8 cellular contexts compared by ENCODE assay signal in genomic region chr12:123149828-123150272, GRCh38. TPM values are rescaled to one million over a fixed set of nuclear protein-coding genes. Genes with fewer than 3 reads are reported as not detected.
DNase-seq lines count a peak whose midpoint lies in the region; TF ChIP-seq lines count a peak whose summit lies in the region.

No MANE protein-coding gene starts in this region.

- H3K27ac Mint-ChIP-seq in activated CD4-positive, alpha-beta T cell treated with anti-CD3 and anti-CD28 coated beads, Interleukin-2, amount 10 ng/mL, durations not matched to agents 7 days and 5 days = peak overlapping the region; percentile 81
- peak overlapping the region; percentile 34 for H3K27ac Mint-ChIP-seq in type B pancreatic cell

- intact Hi-C loops in breast epithelium (cut with DNase I; ENCODE audit: low total_unique reads) (no loop called here), lower leg skin (cut with DNase I; ENCODE audit: low total_unique reads) (loop anchor here (5.0 to 10.0 kb wide), 2 partner anchors 105 to 827 kb away; no protein-coding TSS in a partner anchor)

- H3K36me3 ChIP-seq in breast epithelium = no peaks in the 10 kb centered on the region

- H3K27ac ChIP-seq in breast epithelium = peak overlapping the region; percentile 55 to 66

- no peaks in the 10 kb centered on the region for H3K9me3 ChIP-seq in breast epithelium

- peaks cover 40% of the 10 kb centered on the region for H3K4me1 Mint-ChIP-seq in activated CD4-positive, alpha-beta T cell treated with anti-CD3 and anti-CD28 coated beads, Interleukin-2, amount 10 ng/mL, durations not matched to agents 7 days and 5 days
- peaks cover 17% of the 10 kb centered on the region for H3K4me1 Mint-ChIP-seq in type B pancreatic cell (ENCODE audit: unreplicated experiment)

- CTCF ChIA-PET in activated CD4-positive, alpha-beta T cell treated with anti-CD3 and anti-CD28 coated beads, Interleukin-2, amount 10 ng/mL, durations not matched to agents 7 days and 5 days (lab: Charles Lee) = interaction anchor here (1.7 to 1.9 kb wide), 2 partner anchors 18 to 106 kb away, joined by 3 to 9 read pairs; no protein-coding TSS in a partner anchor

- no peaks in the 10 kb centered on the region for H3K9me3 Mint-ChIP-seq in activated CD4-positive, alpha-beta T cell treated with anti-CD3 and anti-CD28 coated beads, Interleukin-2, amount 10 ng/mL, durations not matched to agents 7 days and 5 days
- peaks cover 4% of the 10 kb centered on the region for H3K9me3 Mint-ChIP-seq in type B pancreatic cell

- DNase-seq in activated CD4-positive, alpha-beta T cell treated with anti-CD3 and anti-CD28 coated beads, Interleukin-2, amount 10 ng/mL, durations not matched to agents 7 days and 5 days = no peak
- DNase-seq in activated CD4-positive, alpha-beta T cell treated with anti-CD3 and anti-CD28 coated beads, Interleukin-2, amount 50 U/mL, for 4 hours = no peak
- DNase-seq in breast epithelium (ENCODE audit: low spot score in 2 of 2) (no peak), lower leg skin (ENCODE audit: low spot score in 2 of 2) (peak in 1 of 2 donors; percentile 84), type B pancreatic cell (ENCODE audit: extremely low spot score, unreplicated experiment) (no peak), AML-193 (lab: John Stamatoyannopoulos, UW) (no peak), NCI-H774 (lab: John Stamatoyannopoulos, UW) (no peak), ecto neural progenitor cell (ENCODE audit: low spot score) (no peak)

- H3K36me3 Mint-ChIP-seq in activated CD4-positive, alpha-beta T cell treated with anti-CD3 and anti-CD28 coated beads, Interleukin-2, amount 10 ng/mL, durations not matched to agents 7 days and 5 days (ENCODE audit: low read depth) = peaks cover 45% of the 10 kb centered on the region
- H3K36me3 Mint-ChIP-seq in type B pancreatic cell = no peaks in the 10 kb centered on the region

- peaks cover 11% of the 10 kb centered on the region for H3K27me3 Mint-ChIP-seq in activated CD4-positive, alpha-beta T cell treated with anti-CD3 and anti-CD28 coated beads, Interleukin-2, amount 10 ng/mL, durations not matched to agents 7 days and 5 days
- peaks cover 34% of the 10 kb centered on the region for H3K27me3 Mint-ChIP-seq in type B pancreatic cell

- POLR2A ChIA-PET in activated CD4-positive, alpha-beta T cell treated with anti-CD3 and anti-CD28 coated beads, Interleukin-2, amount 10 ng/mL, durations not matched to agents 7 days and 5 days (lab: Charles Lee) = no interaction called here

- H3K4me1 ChIP-seq in breast epithelium = no peaks in the 10 kb centered on the region

- no peaks in the 10 kb centered on the region for H3K27me3 ChIP-seq in breast epithelium

- 40 to 43% methylated on average over 14 to 16 of the region's 16 CpGs for WGBS in lower leg skin, 2 donors

- peak overlapping the region; percentile 79 for H3K4me3 Mint-ChIP-seq in activated CD4-positive, alpha-beta T cell treated with anti-CD3 and anti-CD28 coated beads, Interleukin-2, amount 10 ng/mL, durations not matched to agents 7 days and 5 days
- peak overlapping the region; percentile 82 for H3K4me3 Mint-ChIP-seq in type B pancreatic cell

- peak overlapping the region; percentile 60 to 75 (median 74) for H3K4me3 ChIP-seq in breast epithelium
- peak overlapping the region; percentile 32 for H3K4me3 ChIP-seq in lower leg skin (ENCODE audit: low read depth, poor library complexity, severe bottlenecking)

- no peak for TF ChIP-seq CTCF in breast epithelium (IDR thresholded peaks at IDR 0.05)
- TF ChIP-seq CTCF in lower leg skin (IDR thresholded peaks at IDR 0.05) = no peak
- no peak for TF ChIP-seq CTCF in type B pancreatic cell (conservative IDR thresholded peaks at IDR 0.05)

- TF ChIP-seq POLR2A in breast epithelium (IDR thresholded peaks at IDR 0.05) (no peak), lower leg skin (IDR thresholded peaks at IDR 0.05) (no peak)

RNA-seq across cellular contexts. Expression of gene PITPNM2, which starts 1.0 kb away (rescaled TPM):
- total RNA-seq in activated CD4-positive, alpha-beta T cell treated with anti-CD3 and anti-CD28 coated beads, Interleukin-2, amount 10 ng/mL, durations not matched to agents 7 days and 5 days = 10 to 100 TPM; 19.0 to 21.8 TPM
- 1 to 10 TPM; 2.3 to 7.5 (median 2.4) TPM for total RNA-seq in breast epithelium
- total RNA-seq in lower leg skin = 1 to 10 TPM; 3.2 to 6.5 (median 4.2) TPM
- 6.8 and 8.6 TPM in 2 replicates for total RNA-seq in type B pancreatic cell (ENCODE audit: low replicate concordance)
